1 cellular context compared by ENCODE assay signal in genomic region chr16:58487566-58488351, GRCh38.
A peak's percentile ranks its signal among the peaks of the same experiment; 100 is the strongest.
TF ChIP-seq lines count a peak whose summit lies in the region.

No MANE protein-coding gene starts in this region.

TF ChIP-seq in SK-N-SH, 30 proteins besides CTCF, POLR2A, EP300 and RAD21 (continued from another document):
- no peak for TF ChIP-seq USF1 (IDR thresholded peaks at IDR 0.05; ENCODE audit: borderline replicate concordance, low read depth)
- TF ChIP-seq RFX5 (IDR thresholded peaks at IDR 0.05; ENCODE audit: low read length), result no peak
- TF ChIP-seq RXRA (IDR thresholded peaks at IDR 0.05; ENCODE audit: borderline replicate concordance, low read depth), result no peak
- TF ChIP-seq MEF2A (IDR thresholded peaks at IDR 0.05; ENCODE audit: borderline replicate concordance, low read depth), result no peak
- TF ChIP-seq MXI1 (IDR thresholded peaks at IDR 0.05; ENCODE audit: low read depth, low read length), result 0 out of 2 replicates have a peak, but pooled peaks have one; percentile 24
- TF ChIP-seq SMC3 (IDR thresholded peaks at IDR 0.05; ENCODE audit: low read depth, low read length), result peak; percentile 100
- TF ChIP-seq GATA2 (CRISPR knock-in tag; IDR thresholded peaks at IDR 0.05), result no peak
- no peak for TF ChIP-seq NRF1 (IDR thresholded peaks at IDR 0.05; ENCODE audit: low read depth, low read length)
- TF ChIP-seq NFIC (IDR thresholded peaks at IDR 0.05; ENCODE audit: borderline replicate concordance), result no peak
- no peak for TF ChIP-seq CHD2 (IDR thresholded peaks at IDR 0.05; ENCODE audit: low read length, partially characterized antibody)
- no peak for TF ChIP-seq TCF12 (IDR thresholded peaks at IDR 0.05)
- TF ChIP-seq RCOR1 (IDR thresholded peaks at IDR 0.05; ENCODE audit: low read length), result 0 out of 2 replicates have a peak, but pooled peaks have one; percentile 14
- no peak for TF ChIP-seq GABPA (IDR thresholded peaks at IDR 0.05; ENCODE audit: low read depth)
- no peak for TF ChIP-seq FOXJ3 (CRISPR knock-in tag; IDR thresholded peaks at IDR 0.05)
- TF ChIP-seq USF2 (IDR thresholded peaks at IDR 0.05; ENCODE audit: borderline replicate concordance, low read depth, low read length), result no peak
- TF ChIP-seq MAX (IDR thresholded peaks at IDR 0.05; ENCODE audit: low read depth), result peak; percentile 73; the same call in 1 of the 2 replicates
- TF ChIP-seq TAF1 (IDR thresholded peaks at IDR 0.05; ENCODE audit: borderline replicate concordance, low read depth, low read length), result no peak
- TF ChIP-seq IRF3 (IDR thresholded peaks at IDR 0.05; ENCODE audit: low read depth, low read length), result no peak
- TF ChIP-seq REST (IDR thresholded peaks at IDR 0.05; ENCODE audit: low read depth, low read length), result no peak
- no peak for TF ChIP-seq EZH2phosphoT487 (IDR thresholded peaks at IDR 0.05; ENCODE audit: borderline replicate concordance, low read depth)
- TF ChIP-seq SIN3A (IDR thresholded peaks at IDR 0.05; ENCODE audit: borderline replicate concordance, low read depth, low read length), result no peak
TF ChIP-seq in SK-N-SH: peak in this region for 4.
